Comparison of ENCODE assay signal across 24 cellular contexts in genomic region chr1:29921741-29922140, GRCh38.
"Had no signal": no experiment of that assay in that cellular context is flagged by ENCODE, and none has a peak within 500 bp of the region (broad histone marks: within the 10 kb centered on the region; RNA-seq: fewer than 3 reads in every experiment).

No MANE protein-coding gene starts in this region.

- H3K9me3 Mint-ChIP-seq: memory B cell had no signal

- DNase-seq: dermis blood vessel endothelial cell; dorsolateral prefrontal cortex; effector CD4-positive, alpha-beta T cell; effector memory CD4-positive, alpha-beta T cell; foreskin keratinocyte; glutamatergic neuron; heart right ventricle; hippocampal formation; left cardiac atrium; left lung; left ventricle myocardium superior; lower lobe of right lung; mesendoderm; mucosa of descending colon; naive B cell had no signal

- H3K4me1 Mint-ChIP-seq: memory B cell, naive B cell had no signal

- FAIRE-seq: colon, endothelial cell of umbilical vein, frontal cortex, islet of Langerhans, keratinocyte had no signal

- H3K27ac ChIP-seq: coronary artery, dorsolateral prefrontal cortex, esophagus muscularis mucosa, foreskin keratinocyte, gastroesophageal sphincter, heart right ventricle, left lung, lower lobe of right lung had no signal

- H3K4me3 Mint-ChIP-seq: memory B cell, naive B cell had no signal

- H3K36me3 ChIP-seq: esophagus muscularis mucosa, gastroesophageal sphincter, heart right ventricle, left lung, lower lobe of right lung had no signal

- H3K9me3 ChIP-seq: esophagus muscularis mucosa, gastroesophageal sphincter, heart right ventricle, left lung, lower lobe of right lung, mucosa of descending colon had no signal

- H3K27ac Mint-ChIP-seq: memory B cell had no signal

- H3K4me1 ChIP-seq: esophagus muscularis mucosa, foreskin keratinocyte, gastroesophageal sphincter, heart right ventricle, left lung, lower lobe of right lung had no signal

- H3K4me3 ChIP-seq: coronary artery, dorsolateral prefrontal cortex, esophagus muscularis mucosa, gastroesophageal sphincter, heart right ventricle, left lung, lower lobe of right lung, mucosa of descending colon had no signal

- H3K36me3 Mint-ChIP-seq: memory B cell, naive B cell had no signal
